8 cellular contexts compared by ENCODE assay signal in genomic region chr6:25280617-25280990, GRCh38. TPM values are rescaled to one million over a fixed set of nuclear protein-coding genes. Genes with fewer than 3 reads are reported as not detected.
DNase-seq lines count a peak whose midpoint lies in the region; ATAC-seq and TF ChIP-seq lines count a peak whose summit lies in the region.

No MANE protein-coding gene starts in this region.

- no peak for TF ChIP-seq POLR2A in transverse colon (IDR thresholded peaks at IDR 0.05)

- H3K9me3 Mint-ChIP-seq in activated T-cell treated with anti-CD3 and anti-CD28 coated beads, Interleukin-2, amount 50 U/mL, for 72 hours: no peaks in the 10 kb centered on the region

- H3K4me1 ChIP-seq in adipocyte (ENCODE audit: control insufficient read depth, insufficient read depth, low read length): peaks cover 27% of the 10 kb centered on the region
- H3K4me1 ChIP-seq in transverse colon: peaks cover 11 to 39% (median 18%) of the 10 kb centered on the region in 4 donors

- intact Hi-C loops in transverse colon (cut with DNase I; ENCODE audit: low total_unique reads): no loop called here

- peaks cover 41% of the 10 kb centered on the region for H3K4me1 Mint-ChIP-seq in activated T-cell treated with anti-CD3 and anti-CD28 coated beads, Interleukin-2, amount 50 U/mL, for 72 hours (ENCODE audit: low read depth)

- H3K9ac ChIP-seq in adipocyte (ENCODE audit: low read length): peak overlapping the region; percentile 86

- H3K4me3 ChIP-seq in adipocyte (ENCODE audit: low read length): peak overlapping the region; percentile 92
- H3K4me3 ChIP-seq in transverse colon: peak overlapping the region in 3 of 4 donors; percentile 63 to 94 (median 84)

- no peak overlapping the region for H3K27ac Mint-ChIP-seq in activated T-cell treated with anti-CD3 and anti-CD28 coated beads, Interleukin-2, amount 50 U/mL, for 72 hours

- ATAC-seq in activated T-cell treated with anti-CD3 and anti-CD28 coated beads, Interleukin-2, amount 50 U/mL, for 72 hours (replicated peaks in 1 of 2): no peak
- no peak for ATAC-seq in HG02759 (IDR thresholded peaks at IDR 0.05; ENCODE audit: unreplicated experiment)
- no peak for ATAC-seq in HG02588 (IDR thresholded peaks at IDR 0.05; ENCODE audit: unreplicated experiment)

- H3K36me3 Mint-ChIP-seq in activated T-cell treated with anti-CD3 and anti-CD28 coated beads, Interleukin-2, amount 50 U/mL, for 72 hours (ENCODE audit: insufficient read depth in 2 of 2): no peaks in the 10 kb centered on the region

- WGBS in transverse colon (ENCODE audit: low coverage in 1 of 2), 2 donors: 20 to 22% methylated on average over 3 to 6 of the region's 6 CpGs

- H3K27me3 Mint-ChIP-seq in activated T-cell treated with anti-CD3 and anti-CD28 coated beads, Interleukin-2, amount 50 U/mL, for 72 hours (ENCODE audit: low read depth): peaks cover 10% of the 10 kb centered on the region

- H3K27me3 ChIP-seq in adipocyte (replicated peaks; ENCODE audit: control insufficient read depth, insufficient read depth, low read length) (no peaks in the 10 kb centered on the region), transverse colon (no peaks in the 10 kb centered on the region)

- H3K9me3 ChIP-seq in adipocyte (ENCODE audit: control insufficient read depth, low read length) (no peaks in the 10 kb centered on the region), transverse colon (no peaks in the 10 kb centered on the region)

- no peak for TF ChIP-seq EP300 in transverse colon (IDR thresholded peaks at IDR 0.05; ENCODE audit: low read depth)

- H3K36me3 ChIP-seq in adipocyte (ENCODE audit: control insufficient read depth, insufficient read depth, low read length, severe bottlenecking) (no peaks in the 10 kb centered on the region), transverse colon (no peaks in the 10 kb centered on the region)

- in situ Hi-C loops in transverse colon (cut with MboI; ENCODE audit: low pct_ligation_motif_present in 1 of 4, low pct_unique_long_range_greater_than_20kb in 1 of 4, low sequenced_read_pairs in 3 of 4): no loop called here

- peak overlapping the region; percentile 89 to 90 for H3K4me3 Mint-ChIP-seq in activated T-cell treated with anti-CD3 and anti-CD28 coated beads, Interleukin-2, amount 50 U/mL, for 72 hours

- no peak for DNase-seq in activated T-cell treated with anti-CD3 and anti-CD28 coated beads, Interleukin-2, amount 50 U/mL, for 72 hours
- DNase-seq in activated T-cell treated with anti-CD3 and anti-CD28 coated beads, Interleukin-2, amount 50 U/mL, for 1 hour: no peak
- no peak for DNase-seq in adipocyte (ENCODE audit: low read depth)
- peak; percentile 44 for DNase-seq in left kidney (ENCODE audit: low read depth, low spot score)
- no peak for DNase-seq in transverse colon
- DNase-seq in glomerular visceral epithelial cell (ENCODE audit: extremely low spot score): no peak

- TF ChIP-seq CTCF in transverse colon (IDR thresholded peaks at IDR 0.05): no peak

- peak overlapping the region; percentile 82 to 92 (median 84) for H3K27ac ChIP-seq in transverse colon

RNA-seq across cellular contexts. Expression of gene CARMIL1, which starts 1.4 kb away (rescaled TPM):
- total RNA-seq in activated T-cell treated with anti-CD3 and anti-CD28 coated beads, Interleukin-2, amount 50 U/mL, for 72 hours: 1 to 10 TPM; 5.0 to 5.6 TPM
- 10 to 100 TPM; 25.1 to 93.5 (median 61.0) TPM for total RNA-seq in transverse colon
